Comparison of ENCODE assay signal across 4 cellular contexts in the genomic region with DNA sequence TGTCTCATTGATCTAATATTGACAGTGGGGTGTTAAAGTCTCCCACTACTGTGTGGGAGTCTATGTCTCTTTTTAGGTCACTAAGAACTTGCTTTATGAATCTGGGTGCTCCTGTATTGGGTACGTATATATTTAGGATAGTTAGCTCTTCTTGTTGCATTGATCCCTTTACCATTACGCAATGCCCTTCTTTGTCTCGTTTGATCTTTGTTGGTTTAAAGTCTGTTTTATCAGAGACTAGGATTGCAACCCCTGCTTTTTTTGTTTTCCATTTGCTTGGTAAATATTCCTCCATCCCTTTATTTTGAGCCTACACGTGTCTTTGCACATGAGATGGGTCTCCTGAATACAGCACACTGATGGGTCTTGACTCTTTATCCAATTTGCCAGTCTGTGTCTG.
A peak's percentile ranks its signal among the peaks of the same experiment; 100 is the strongest.
DNase-seq lines count a peak whose midpoint lies in the region; ATAC-seq, FAIRE-seq and TF ChIP-seq lines count a peak whose summit lies in the region.
"Not testable (repeated sequence)": the region's sequence is repeated elsewhere in the genome, so short reads cannot be mapped to it uniquely, and the experiment has no call there.

No MANE protein-coding gene starts in this region.

- in situ Hi-C loops in IMR-90 (cut with MboI; ENCODE audit: low sequenced_read_pairs); K562 (cut with MboI); HepG2 (cut with HindIII; ENCODE audit: extremely low pct_ligation_motif_present, low pct_unique_long_range_greater_than_20kb): not testable (repeated sequence)

- H3K4me3 ChIP-seq in IMR-90 (ENCODE audit: insufficient read depth, low read depth, low read length); K562; HepG2 (replicated peaks in 1 of 3; ENCODE audit: insufficient read depth in 1 of 3, low read depth in 2 of 3, low read length in 3 of 3): not testable (repeated sequence)

- TF ChIP-seq EP300 in K562 (IDR thresholded peaks at IDR 0.05; ENCODE audit: low read length); HepG2 (IDR thresholded peaks at IDR 0.05; ENCODE audit: low read depth in 2 of 2, low read length in 2 of 2); HepG2 (CRISPR knock-in tag; IDR thresholded peaks at IDR 0.05; ENCODE audit: borderline replicate concordance): not testable (repeated sequence)

- peaks cover 35% of the 10 kb centered on the region for H3K9me3 Mint-ChIP-seq in activated naive CD8-positive, alpha-beta T cell treated with anti-CD3 and anti-CD28 coated beads, Interleukin-2, amount 10 ng/mL, durations not matched to agents 7 days and 5 days

- H2BK20ac ChIP-seq in IMR-90 (ENCODE audit: low read depth, low read length): not testable (repeated sequence)

- not testable (repeated sequence) for H3K4me1 ChIP-seq in IMR-90 (ENCODE audit: control insufficient read depth, insufficient read depth, low read length); K562 (replicated peaks in 1 of 2; ENCODE audit: control insufficient read depth in 2 of 2, insufficient read depth in 2 of 2, low read length in 2 of 2); HepG2 (ENCODE audit: insufficient read depth, low read length)

- H3K18ac ChIP-seq in IMR-90 (ENCODE audit: low read depth, low read length): not testable (repeated sequence)

- not testable (repeated sequence) for FAIRE-seq in K562 (lab: Jason Lieb, UNC); HepG2 (lab: Jason Lieb, UNC)

- not testable (repeated sequence) for H2BK120ac ChIP-seq in IMR-90 (ENCODE audit: low read depth, low read length)

- H3K27ac Mint-ChIP-seq in activated naive CD8-positive, alpha-beta T cell treated with anti-CD3 and anti-CD28 coated beads, Interleukin-2, amount 10 ng/mL, durations not matched to agents 7 days and 5 days: peak overlapping the region; percentile 4

- not testable (repeated sequence) for H2BK5ac ChIP-seq in IMR-90 (ENCODE audit: low read depth, low read length, poor library complexity, severe bottlenecking)

- not testable (repeated sequence) for DNase-seq in IMR-90; activated naive CD8-positive, alpha-beta T cell treated with anti-CD3 and anti-CD28 coated beads, Interleukin-2, amount 10 ng/mL, durations not matched to agents 7 days and 5 days; K562 (ENCODE audit: extremely low read depth in 1 of 4, low spot score in 3 of 4); HepG2 (ENCODE audit: low spot score)

- H2AFZ ChIP-seq in IMR-90 (replicated peaks; ENCODE audit: low read length, poor library complexity); K562 (ENCODE audit: low read depth, low read length); HepG2 (ENCODE audit: low read length): not testable (repeated sequence)

- not testable (repeated sequence) for H3K79me1 ChIP-seq in IMR-90 (ENCODE audit: low read depth in 1 of 2, low read length in 2 of 2)

- dilution Hi-C loops in IMR-90 (cut with HindIII; ENCODE audit: low sequenced_read_pairs, unreplicated experiment): not testable (repeated sequence)

- not testable (repeated sequence) for H2AK5ac ChIP-seq in IMR-90 (ENCODE audit: low read depth, low read length)

- TF ChIP-seq RAD21 in IMR-90 (IDR thresholded peaks at IDR 0.05; ENCODE audit: low read length); K562 (CRISPR knock-in tag; conservative IDR thresholded peaks at IDR 0.05 in 1 of 2, IDR thresholded peaks at IDR 0.05 in 1 of 2); HepG2 (CRISPR knock-in tag; IDR thresholded peaks at IDR 0.05): not testable (repeated sequence)

- intact Hi-C loops in IMR-90 (cut with micrococcal nuclease); K562 (cut with micrococcal nuclease); HepG2 (cut with micrococcal nuclease; ENCODE audit: unreplicated experiment): not testable (repeated sequence)

- H3K27me3 Mint-ChIP-seq in activated naive CD8-positive, alpha-beta T cell treated with anti-CD3 and anti-CD28 coated beads, Interleukin-2, amount 10 ng/mL, durations not matched to agents 7 days and 5 days: not testable (repeated sequence)

- not testable (repeated sequence) for H3K79me2 ChIP-seq in K562 (ENCODE audit: control insufficient read depth, insufficient read depth, low read length); HepG2 (ENCODE audit: insufficient read depth, low read length)

- not testable (repeated sequence) for H4K20me1 ChIP-seq in IMR-90 (ENCODE audit: insufficient read depth, low read length); K562 (replicated peaks; ENCODE audit: control insufficient read depth, insufficient read depth, low read length); HepG2 (ENCODE audit: insufficient read depth, low read length)

- POLR2A ChIA-PET in IMR-90 (lab: Charles Lee; ENCODE audit: unreplicated experiment); activated naive CD8-positive, alpha-beta T cell treated with anti-CD3 and anti-CD28 coated beads, Interleukin-2, amount 10 ng/mL, durations not matched to agents 7 days and 5 days (lab: Charles Lee); K562 (lab: Yijun Ruan, JAX); HepG2 (lab: Yijun Ruan, JAX): not testable (repeated sequence)

- not testable (repeated sequence) for H4K5ac ChIP-seq in IMR-90 (ENCODE audit: low read depth, low read length)

- not testable (repeated sequence) for H3K27me3 ChIP-seq in IMR-90 (ENCODE audit: control insufficient read depth, insufficient read depth, low read length); K562 (ENCODE audit: control insufficient read depth in 2 of 2, insufficient read depth in 2 of 2, low read length in 2 of 2); HepG2 (ENCODE audit: control insufficient read depth in 1 of 2, insufficient read depth in 2 of 2, low read length in 2 of 2)

- H3K9ac ChIP-seq in IMR-90 (ENCODE audit: low read depth, low read length); K562 (ENCODE audit: insufficient read depth in 1 of 2, low read depth in 2 of 2, low read length in 2 of 2); HepG2 (ENCODE audit: insufficient read depth, low read depth, low read length): not testable (repeated sequence)

- not testable (repeated sequence) for BruUV-seq in IMR-90 (replicated peaks; lab: Mats Ljungman, UMichigan); K562 (replicated peaks; lab: Mats Ljungman, UMichigan); HepG2 (replicated peaks; lab: Mats Ljungman, UMichigan)

- not testable (repeated sequence) for H3K4me3 Mint-ChIP-seq in activated naive CD8-positive, alpha-beta T cell treated with anti-CD3 and anti-CD28 coated beads, Interleukin-2, amount 10 ng/mL, durations not matched to agents 7 days and 5 days

- no CpG with 5 or more reads among the region's 4 CpGs for WGBS in IMR-90 (ENCODE audit: extremely low coverage in 2 of 2, insufficient read length in 1 of 2), 2 experiments
- WGBS in K562 (ENCODE audit: insufficient coverage, low coverage, missing lambda C conversion rate): 54% methylated on average over 4 of the region's 4 CpGs
- 43% methylated on average over 4 of the region's 4 CpGs for WGBS in HepG2 (ENCODE audit: low lambda C conversion rate)

- H3K9me3 ChIP-seq in IMR-90 (ENCODE audit: control insufficient read depth, insufficient read depth, low read length): not testable (repeated sequence)
- H3K9me3 ChIP-seq in K562 (replicated peaks; ENCODE audit: control insufficient read depth, insufficient read depth, low read depth, low read length) (peaks cover 11% of the 10 kb centered on the region), HepG2 (ENCODE audit: low read length) (peaks cover 17% of the 10 kb centered on the region; the same call in 1 of the 2 replicates)

- H2BK15ac ChIP-seq in IMR-90 (ENCODE audit: low read depth, low read length): not testable (repeated sequence)

- H2AK9ac ChIP-seq in IMR-90 (replicated peaks; ENCODE audit: low read depth, low read length, poor library complexity): not testable (repeated sequence)

- H3K27ac ChIP-seq in IMR-90 (ENCODE audit: insufficient read depth, low read length); K562 (ENCODE audit: extremely low read depth, low read depth, low read length); HepG2 (ENCODE audit: extremely low read length, insufficient read depth, low read length): not testable (repeated sequence)

- H3K4me2 ChIP-seq in IMR-90 (ENCODE audit: low read depth, low read length); K562 (ENCODE audit: insufficient read depth, low read length); HepG2 (ENCODE audit: low read depth, low read length): not testable (repeated sequence)

- not testable (repeated sequence) for H3K9me1 ChIP-seq in IMR-90 (ENCODE audit: insufficient read depth, low read length); K562 (ENCODE audit: control insufficient read depth, insufficient read depth, low read length)

- not testable (repeated sequence) for H4K8ac ChIP-seq in IMR-90 (ENCODE audit: low read depth in 2 of 2, low read length in 2 of 2)

- H4K91ac ChIP-seq in IMR-90 (ENCODE audit: insufficient read depth, low read depth, low read length): not testable (repeated sequence)

- H3K4ac ChIP-seq in IMR-90 (ENCODE audit: low read depth, low read length): not testable (repeated sequence)

- H3K14ac ChIP-seq in IMR-90 (replicated peaks; ENCODE audit: low read depth, low read length): not testable (repeated sequence)

- TF ChIP-seq CTCF in IMR-90 (conservative IDR thresholded peaks at IDR 0.05; ENCODE audit: low read depth, low read length); K562 (IDR thresholded peaks at IDR 0.05 in 2 of 3, conservative IDR thresholded peaks at IDR 0.05 in 1 of 3; ENCODE audit: insufficient read depth in 2 of 3, low read depth in 1 of 3, low read length in 3 of 3); HepG2 (CRISPR knock-in tag; IDR thresholded peaks at IDR 0.05): not testable (repeated sequence)

- not testable (repeated sequence) for H3K23ac ChIP-seq in IMR-90 (ENCODE audit: low read depth, low read length)

- not testable (repeated sequence) for TF ChIP-seq POLR2A in IMR-90 (IDR thresholded peaks at IDR 0.05; ENCODE audit: low read depth, low read length); K562 (conservative IDR thresholded peaks at IDR 0.05); HepG2 (IDR thresholded peaks at IDR 0.05; ENCODE audit: insufficient read depth in 1 of 2, low read depth in 2 of 2, low read length in 2 of 2)

- not testable (repeated sequence) for H3K36me3 ChIP-seq in IMR-90 (ENCODE audit: control insufficient read depth, insufficient read depth, low read length); K562 (ENCODE audit: control insufficient read depth, insufficient read depth, low read length); HepG2 (replicated peaks in 1 of 2; ENCODE audit: control insufficient read depth in 1 of 2, insufficient read depth in 2 of 2, low read length in 2 of 2)

- ATAC-seq in IMR-90 (ENCODE audit: low read depth); activated naive CD8-positive, alpha-beta T cell treated with anti-CD3 and anti-CD28 coated beads, Interleukin-2, amount 10 ng/mL, durations not matched to agents 7 days and 5 days (ENCODE audit: low read depth); K562; HepG2: not testable (repeated sequence)

- CTCF ChIA-PET in IMR-90 (lab: Yijun Ruan, JAX); K562 (lab: Yijun Ruan, JAX; ENCODE audit: low intra/inter-chr PET ratio); HepG2 (lab: Yijun Ruan, JAX; ENCODE audit: low intra/inter-chr PET ratio, low total read pairs): not testable (repeated sequence)

- H3K36me3 Mint-ChIP-seq in activated naive CD8-positive, alpha-beta T cell treated with anti-CD3 and anti-CD28 coated beads, Interleukin-2, amount 10 ng/mL, durations not matched to agents 7 days and 5 days: peaks cover 25% of the 10 kb centered on the region

- not testable (repeated sequence) for H3K56ac ChIP-seq in IMR-90 (ENCODE audit: extremely low read depth, insufficient read depth, low read length)

- H3K4me1 Mint-ChIP-seq in activated naive CD8-positive, alpha-beta T cell treated with anti-CD3 and anti-CD28 coated beads, Interleukin-2, amount 10 ng/mL, durations not matched to agents 7 days and 5 days: not testable (repeated sequence)
